Comparison of ENCODE assay signal across 8 cellular contexts in genomic region chr10:69123306-69123746, GRCh38. TPM values are rescaled to one million over a fixed set of nuclear protein-coding genes. Genes with fewer than 3 reads are reported as not detected.
DNase-seq lines count a peak whose midpoint lies in the region; ATAC-seq and TF ChIP-seq lines count a peak whose summit lies in the region.

No MANE protein-coding gene starts in this region.

- H3K27me3 ChIP-seq in CD4-positive, alpha-beta T cell (ENCODE audit: control insufficient read depth, insufficient read depth, low read length): no peaks in the 10 kb centered on the region
- H3K27me3 ChIP-seq in brain microvascular endothelial cell (replicated peaks) (no peaks in the 10 kb centered on the region), kidney epithelial cell (ENCODE audit: control insufficient read depth, insufficient read depth, low read length) (no peaks in the 10 kb centered on the region)

- H3K4me3 ChIP-seq in brain microvascular endothelial cell (ENCODE audit: low read depth, low read length) (peak overlapping the region; percentile 81), kidney epithelial cell (ENCODE audit: low read depth, low read length) (peak overlapping the region; percentile 44)

- no peaks in the 10 kb centered on the region for H3K27me3 Mint-ChIP-seq in CD4-positive, alpha-beta T cell

- TF ChIP-seq CTCF in CD4-positive, alpha-beta T cell (IDR thresholded peaks at IDR 0.05): no peak
- TF ChIP-seq CTCF in brain microvascular endothelial cell (IDR thresholded peaks at IDR 0.05; ENCODE audit: low read depth, low read length, missing control alignments) (peak; percentile 67), kidney epithelial cell (IDR thresholded peaks at IDR 0.05; ENCODE audit: insufficient read depth, low read length, poor library complexity, severe bottlenecking) (peak; percentile 49)

- H3K36me3 ChIP-seq in brain microvascular endothelial cell (replicated peaks): no peaks in the 10 kb centered on the region
- no peaks in the 10 kb centered on the region for H3K36me3 ChIP-seq in kidney epithelial cell (ENCODE audit: control insufficient read depth, insufficient read depth, low read length)

- H3K36me3 Mint-ChIP-seq in CD4-positive, alpha-beta T cell (ENCODE audit: low read depth): peaks cover 14% of the 10 kb centered on the region

- peaks cover 25% of the 10 kb centered on the region for H3K4me1 Mint-ChIP-seq in CD4-positive, alpha-beta T cell (ENCODE audit: low read depth)

- H3K9me3 ChIP-seq in CD4-positive, alpha-beta T cell (ENCODE audit: control insufficient read depth, low read length): no peaks in the 10 kb centered on the region

- peak overlapping the region; percentile 97 for H3K4me3 Mint-ChIP-seq in CD4-positive, alpha-beta T cell

- DNase-seq in CD4-positive, alpha-beta T cell: no peak
- DNase-seq in NCI-H69 (lab: John Stamatoyannopoulos, UW) (peak; percentile 61), brain microvascular endothelial cell (peak; percentile 80), kidney epithelial cell (ENCODE audit: low read depth) (no peak), substantia nigra (lab: John Stamatoyannopoulos, UW) (peak in 7 of 49 donors; percentile 28 to 70 (median 46)), SHP77 treated with DMSO at 0.1 percent for 48 hours (lab: John Stamatoyannopoulos, UW) (no peak)

- intact Hi-C loops in CD4-positive, alpha-beta T cell (cut with DNase I, micrococcal nuclease): loop anchor here (1.0 to 5.0 kb wide), 7 partner anchors 29 to 221 kb away; partner anchors contain the start of genes DDX21 (in 1 of the 2) and DDX50 (in 1 of the 2)

- peak; percentile 11 for ATAC-seq in CD4-positive, alpha-beta T cell (ENCODE audit: poor library complexity)
- ATAC-seq in GM18861 (IDR thresholded peaks at IDR 0.05; ENCODE audit: unreplicated experiment) (peak; percentile 7), HG03045 (IDR thresholded peaks at IDR 0.05; ENCODE audit: unreplicated experiment) (peak; percentile 51)

- in situ Hi-C loops in brain microvascular endothelial cell (cut with HindIII; ENCODE audit: low pct_ligation_motif_present, low sequenced_read_pairs): no loop called here

- H3K27ac ChIP-seq in CD4-positive, alpha-beta T cell (ENCODE audit: low read depth, low read length): peak overlapping the region; percentile 92
- H3K27ac ChIP-seq in brain microvascular endothelial cell: peak overlapping the region; percentile 89
- peak overlapping the region; percentile 91 for H3K27ac ChIP-seq in substantia nigra (ENCODE audit: low read depth, low read length, poor library complexity, severe bottlenecking)

- POLR2A ChIA-PET in CD4-positive, alpha-beta T cell (lab: Charles Lee): interaction anchor here (0.7 to 1.2 kb wide), 4 partner anchors 31 to 1240 kb away, joined by 3 to 4 read pairs (median 3); partner anchors contain the start of gene SUPV3L1

- CTCF ChIA-PET in CD4-positive, alpha-beta T cell (lab: Charles Lee): interaction anchor here (0.8 to 3.8 kb wide), 6 partner anchors 13 to 134 kb away, joined by 4 to 20 read pairs (median 4); partner anchors contain the start of gene KIFBP

- no peaks in the 10 kb centered on the region for H3K9me3 Mint-ChIP-seq in CD4-positive, alpha-beta T cell

- H3K27ac Mint-ChIP-seq in CD4-positive, alpha-beta T cell: peak overlapping the region; percentile 98

RNA-seq across cellular contexts. Expression of gene VPS26A, which starts 0.7 kb away (rescaled TPM):
- 10 to 100 TPM; 32.8 to 33.0 TPM for total RNA-seq in CD4-positive, alpha-beta T cell
- total RNA-seq in kidney epithelial cell: 45.0 and 48.7 TPM in 2 replicates

RNA-seq across cellular contexts. Expression of gene SRGN, which starts 35.4 kb away (rescaled TPM):
- total RNA-seq in CD4-positive, alpha-beta T cell: 100 to 1,000 TPM; 342 to 353 TPM
- total RNA-seq in kidney epithelial cell: 1.5 and 3.0 TPM in 2 replicates

RNA-seq across cellular contexts. Expression of gene SUPV3L1, which starts 56.7 kb away (rescaled TPM):
- 10 to 100 TPM; 78.1 to 78.7 TPM for total RNA-seq in CD4-positive, alpha-beta T cell
- total RNA-seq in kidney epithelial cell: 36.1 and 41.2 TPM in 2 replicates

Comparison
In these comparisons a context has a peak if more than half of its experiments do, and no peak if none do; other contexts are left out.
1. DNase-seq: peak in NCI-H69 (single experiment) and brain microvascular endothelial cell (single experiment); none in CD4-positive, alpha-beta T cell (0 of 10), kidney epithelial cell (single experiment) and SHP77 treated with DMSO at 0.1 percent for 48 hours (single experiment).
2. RNA of gene SRGN, which starts 35.4 kb away (total RNA-seq): 342 to 353 TPM in CD4-positive, alpha-beta T cell; 1.5 to 3.0 TPM in kidney epithelial cell; every median in the first group is over 10 times any median in the second.
3. Peak in every context shown above with its lines, with median percentiles within 50 percentile points of each other: ATAC-seq and H3K27ac ChIP-seq.